Comparison of ENCODE assay signal across 15 cellular contexts in the genomic region with DNA sequence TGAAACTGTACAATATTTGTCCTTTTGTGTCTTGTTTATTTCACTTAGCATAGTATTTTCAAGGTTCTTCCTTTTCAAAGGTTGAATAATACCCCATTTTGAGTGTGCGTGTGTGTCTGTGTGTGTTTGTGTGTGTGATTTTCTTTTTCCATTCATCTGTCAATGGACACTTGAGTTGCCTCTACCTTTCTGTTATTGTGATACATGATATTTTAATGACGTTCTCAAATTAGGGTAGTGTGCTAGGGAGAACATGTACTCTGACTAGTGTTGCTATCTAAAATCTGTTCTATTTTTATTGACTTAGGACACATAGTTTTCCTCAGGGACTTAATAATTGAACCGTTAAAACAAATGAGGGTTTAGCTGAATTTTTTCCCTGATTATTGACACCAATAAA. TPM values are rescaled to one million over a fixed set of nuclear protein-coding genes. Genes with fewer than 3 reads are reported as not detected.
DNase-seq lines count a peak whose midpoint lies in the region; ATAC-seq and TF ChIP-seq lines count a peak whose summit lies in the region.
"Had no signal": no experiment of that assay in that cellular context is flagged by ENCODE, and none has a peak within 500 bp of the region (broad histone marks: within the 10 kb centered on the region; RNA-seq: fewer than 3 reads in every experiment).

No MANE protein-coding gene starts in this region.

- no peak for ATAC-seq in GM18520 (IDR thresholded peaks at IDR 0.05; ENCODE audit: unreplicated experiment)
- no peak for ATAC-seq in upper lobe of right lung

- H3K27me3 ChIP-seq in upper lobe of right lung: no peaks in the 10 kb centered on the region

- peak; percentile 10 to 43 for DNase-seq in NCI-H524 (lab: John Stamatoyannopoulos, UW)
- DNase-seq in NCI-H524 treated with DMSO at 0.1 percent for 48 hours (lab: John Stamatoyannopoulos, UW): no peak
- peak; percentile 80 for DNase-seq in NCI-H1436 (lab: John Stamatoyannopoulos, UW)
- DNase-seq in NCI-H2171 treated with DMSO at 0.1 percent for 48 hours (lab: John Stamatoyannopoulos, UW): peak; percentile 88
- DNase-seq in mesenteric fat pad (ENCODE audit: low spot score): no peak
- no peak for DNase-seq in GDM1 (lab: John Stamatoyannopoulos, UW)
- no peak for DNase-seq in upper lobe of right lung
- DNase-seq: C1 segment of cervical spinal cord; H9; MM.1S; NCI-H1694 treated with DMSO at 0.1 percent for 48 hours; NCI-H446; NK-92 treated with Interleukin-12 subunit alpha and Interleukin-12 subunit beta, amount 100 ng/mL, for 24 hours had no signal

- H3K4me3 ChIP-seq in upper lobe of right lung: no peak overlapping the region
- H3K4me3 ChIP-seq: SK-N-MC had no signal

- no peaks in the 10 kb centered on the region for H3K4me1 ChIP-seq in upper lobe of right lung

- intact Hi-C loops in upper lobe of right lung (cut with DNase I): no loop called here

- no peak for TF ChIP-seq CTCF in upper lobe of right lung (IDR thresholded peaks at IDR 0.05)

- no peaks in the 10 kb centered on the region for H3K9me3 ChIP-seq in upper lobe of right lung

- H3K27ac ChIP-seq in upper lobe of right lung: no peak overlapping the region
- H3K27ac ChIP-seq: SK-N-MC had no signal

- H3K36me3 ChIP-seq in upper lobe of right lung: no peaks in the 10 kb centered on the region

RNA-seq across cellular contexts. Expression of gene MMRN1, which starts 9.9 kb away (rescaled TPM):
- total RNA-seq in mesenteric fat pad (16.7 TPM), upper lobe of right lung (67.4 TPM)
- total RNA-seq: H9 had no signal

Comparison
In these comparisons a context has a peak if more than half of its experiments do, and no peak if none do; other contexts are left out.
1. DNase-seq: peak in NCI-H524 (2 of 2), NCI-H1436 (single experiment) and NCI-H2171 treated with DMSO at 0.1 percent for 48 hours (single experiment); none in NCI-H524 treated with DMSO at 0.1 percent for 48 hours (single experiment), mesenteric fat pad (single experiment), GDM1 (single experiment) and upper lobe of right lung (single experiment).